17 cellular contexts compared by ENCODE assay signal in genomic region chr12:49415426-49416040, GRCh38.
"Had no signal": no experiment of that assay in that cellular context is flagged by ENCODE, and none has a peak within 500 bp of the region (broad histone marks: within the 10 kb centered on the region; RNA-seq: fewer than 3 reads in every experiment).

No MANE protein-coding gene starts in this region.

- FAIRE-seq: endothelial cell of umbilical vein had no signal

- H3K4me1 ChIP-seq: spleen had no signal

- ATAC-seq: activated T-cell treated with anti-CD3 and anti-CD28 coated beads, Interleukin-2, amount 50 U/mL, for 72 hours; foreskin keratinocyte; sciatic nerve; T-helper 17 cell; WTC11 had no signal

- H3K27ac Mint-ChIP-seq: activated CD4-positive, alpha-beta T cell treated with anti-CD3 and anti-CD28 coated beads, Interleukin-2, amount 10 ng/mL, durations not matched to agents 24 days and 14 days; activated T-cell treated with anti-CD3 and anti-CD28 coated beads, Interleukin-2, amount 50 U/mL, for 72 hours; T-helper 17 cell had no signal

- H3K27me3 ChIP-seq: foreskin keratinocyte, spleen had no signal

- H3K36me3 ChIP-seq: spleen, thoracic aorta had no signal

- H3K36me3 Mint-ChIP-seq: activated naive CD8-positive, alpha-beta T cell treated with anti-CD3 and anti-CD28 coated beads, Interleukin-2, amount 10 ng/mL, durations not matched to agents 7 days and 5 days; WTC11 had no signal

- H3K27ac ChIP-seq: foreskin keratinocyte, spleen, thoracic aorta had no signal

- H3K4me3 ChIP-seq: spleen, thoracic aorta had no signal

- DNase-seq: activated CD4-positive, alpha-beta T cell treated with anti-CD3 and anti-CD28 coated beads, Interleukin-2, amount 10 ng/mL, durations not matched to agents 24 days and 14 days; activated CD8-positive, alpha-beta memory T cell treated with anti-CD3 and anti-CD28 coated beads, Interleukin-2, amount 50 U/mL, for 48 hours; activated gamma-delta T cell; activated naive CD8-positive, alpha-beta T cell treated with anti-CD3 and anti-CD28 coated beads, Interleukin-2, amount 10 ng/mL, durations not matched to agents 7 days and 5 days; activated T-cell treated with anti-CD3 and anti-CD28 coated beads, Interleukin-2, amount 50 U/mL, for 72 hours; aorta; effector CD8-positive, alpha-beta T cell; foreskin keratinocyte; glutamatergic neuron; kidney glomerular epithelial cell; mesenchymal stem cell; spleen; T-helper 17 cell had no signal

- H3K9me3 Mint-ChIP-seq: activated CD4-positive, alpha-beta T cell treated with anti-CD3 and anti-CD28 coated beads, Interleukin-2, amount 10 ng/mL, durations not matched to agents 24 days and 14 days; activated naive CD8-positive, alpha-beta T cell treated with anti-CD3 and anti-CD28 coated beads, Interleukin-2, amount 10 ng/mL, durations not matched to agents 7 days and 5 days; activated T-cell treated with anti-CD3 and anti-CD28 coated beads, Interleukin-2, amount 50 U/mL, for 72 hours had no signal

- H3K4me3 Mint-ChIP-seq: activated CD4-positive, alpha-beta T cell treated with anti-CD3 and anti-CD28 coated beads, Interleukin-2, amount 10 ng/mL, durations not matched to agents 24 days and 14 days; activated naive CD8-positive, alpha-beta T cell treated with anti-CD3 and anti-CD28 coated beads, Interleukin-2, amount 10 ng/mL, durations not matched to agents 7 days and 5 days; activated T-cell treated with anti-CD3 and anti-CD28 coated beads, Interleukin-2, amount 50 U/mL, for 72 hours; T-helper 17 cell; WTC11 had no signal

- H3K9me3 ChIP-seq: spleen, thoracic aorta had no signal
